In the genomic region with DNA sequence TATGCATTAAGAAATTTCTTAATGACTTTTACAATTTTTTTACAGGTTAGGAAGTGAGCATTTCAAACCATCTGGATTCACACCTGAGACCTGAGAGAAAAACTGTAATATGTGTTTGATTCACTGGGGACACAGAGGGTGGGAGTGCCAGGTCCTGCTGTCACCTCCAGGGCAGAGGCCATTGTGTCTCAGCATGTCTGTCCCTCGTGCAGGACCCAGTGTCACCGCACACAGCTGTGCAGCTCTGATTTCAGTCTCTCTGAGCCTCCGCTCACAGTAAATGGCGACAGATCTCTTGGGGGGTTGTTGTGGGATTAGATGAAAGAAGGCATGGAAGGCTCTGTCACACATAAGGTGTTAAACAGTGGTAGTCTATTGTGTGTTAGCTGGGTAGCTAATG, we compare ENCODE assay signal across 1 cellular context.
TF ChIP-seq lines count a peak whose summit lies in the region.

No MANE protein-coding gene starts in this region.

TF ChIP-seq in HepG2, 621 proteins besides CTCF, POLR2A, EP300 and RAD21:
- TF ChIP-seq, protein P1, sequence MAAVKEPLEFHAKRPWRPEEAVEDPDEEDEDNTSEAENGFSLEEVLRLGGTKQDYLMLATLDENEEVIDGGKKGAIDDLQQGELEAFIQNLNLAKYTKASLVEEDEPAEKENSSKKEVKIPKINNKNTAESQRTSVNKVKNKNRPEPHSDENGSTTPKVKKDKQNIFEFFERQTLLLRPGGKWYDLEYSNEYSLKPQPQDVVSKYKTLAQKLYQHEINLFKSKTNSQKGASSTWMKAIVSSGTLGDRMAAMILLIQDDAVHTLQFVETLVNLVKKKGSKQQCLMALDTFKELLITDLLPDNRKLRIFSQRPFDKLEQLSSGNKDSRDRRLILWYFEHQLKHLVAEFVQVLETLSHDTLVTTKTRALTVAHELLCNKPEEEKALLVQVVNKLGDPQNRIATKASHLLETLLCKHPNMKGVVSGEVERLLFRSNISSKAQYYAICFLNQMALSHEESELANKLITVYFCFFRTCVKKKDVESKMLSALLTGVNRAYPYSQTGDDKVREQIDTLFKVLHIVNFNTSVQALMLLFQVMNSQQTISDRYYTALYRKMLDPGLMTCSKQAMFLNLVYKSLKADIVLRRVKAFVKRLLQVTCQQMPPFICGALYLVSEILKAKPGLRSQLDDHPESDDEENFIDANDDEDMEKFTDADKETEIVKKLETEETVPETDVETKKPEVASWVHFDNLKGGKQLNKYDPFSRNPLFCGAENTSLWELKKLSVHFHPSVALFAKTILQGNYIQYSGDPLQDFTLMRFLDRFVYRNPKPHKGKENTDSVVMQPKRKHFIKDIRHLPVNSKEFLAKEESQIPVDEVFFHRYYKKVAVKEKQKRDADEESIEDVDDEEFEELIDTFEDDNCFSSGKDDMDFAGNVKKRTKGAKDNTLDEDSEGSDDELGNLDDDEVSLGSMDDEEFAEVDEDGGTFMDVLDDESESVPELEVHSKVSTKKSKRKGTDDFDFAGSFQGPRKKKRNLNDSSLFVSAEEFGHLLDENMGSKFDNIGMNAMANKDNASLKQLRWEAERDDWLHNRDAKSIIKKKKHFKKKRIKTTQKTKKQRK (IDR thresholded peaks at IDR 0.05; ENCODE audit: low read length) = no peak
- TF ChIP-seq IKZF1 (IDR thresholded peaks at IDR 0.05) (no peak), HNRNPUL1 (IDR thresholded peaks at IDR 0.05; ENCODE audit: low read depth, low read length) (no peak), PHF20 (CRISPR knock-in tag; IDR thresholded peaks at IDR 0.05) (no peak), HMG20A (CRISPR knock-in tag; IDR thresholded peaks at IDR 0.05; ENCODE audit: borderline replicate concordance) (no peak), RNF219 (CRISPR knock-in tag; IDR thresholded peaks at IDR 0.05) (no peak), ZNF800 (CRISPR knock-in tag; IDR thresholded peaks at IDR 0.05) (no peak), ZNF891 (CRISPR knock-in tag; IDR thresholded peaks at IDR 0.05) (no peak), RERE (CRISPR knock-in tag; IDR thresholded peaks at IDR 0.05; ENCODE audit: low read depth) (no peak), ZNF839 (CRISPR knock-in tag; IDR thresholded peaks at IDR 0.05; ENCODE audit: borderline replicate concordance) (no peak), MXD4 (CRISPR knock-in tag; IDR thresholded peaks at IDR 0.05) (no peak), ZBTB8A (CRISPR knock-in tag; IDR thresholded peaks at IDR 0.05; ENCODE audit: borderline replicate concordance, low read depth) (no peak), ZNF430 (CRISPR knock-in tag; IDR thresholded peaks at IDR 0.05) (no peak), PRDM4 (CRISPR knock-in tag; IDR thresholded peaks at IDR 0.05; ENCODE audit: borderline replicate concordance) (no peak), AHDC1 (CRISPR knock-in tag; IDR thresholded peaks at IDR 0.05; ENCODE audit: borderline replicate concordance) (no peak), HOXD1 (CRISPR knock-in tag; IDR thresholded peaks at IDR 0.05) (no peak), AHR (CRISPR knock-in tag; IDR thresholded peaks at IDR 0.05) (no peak)
- TF ChIP-seq, protein P2, sequence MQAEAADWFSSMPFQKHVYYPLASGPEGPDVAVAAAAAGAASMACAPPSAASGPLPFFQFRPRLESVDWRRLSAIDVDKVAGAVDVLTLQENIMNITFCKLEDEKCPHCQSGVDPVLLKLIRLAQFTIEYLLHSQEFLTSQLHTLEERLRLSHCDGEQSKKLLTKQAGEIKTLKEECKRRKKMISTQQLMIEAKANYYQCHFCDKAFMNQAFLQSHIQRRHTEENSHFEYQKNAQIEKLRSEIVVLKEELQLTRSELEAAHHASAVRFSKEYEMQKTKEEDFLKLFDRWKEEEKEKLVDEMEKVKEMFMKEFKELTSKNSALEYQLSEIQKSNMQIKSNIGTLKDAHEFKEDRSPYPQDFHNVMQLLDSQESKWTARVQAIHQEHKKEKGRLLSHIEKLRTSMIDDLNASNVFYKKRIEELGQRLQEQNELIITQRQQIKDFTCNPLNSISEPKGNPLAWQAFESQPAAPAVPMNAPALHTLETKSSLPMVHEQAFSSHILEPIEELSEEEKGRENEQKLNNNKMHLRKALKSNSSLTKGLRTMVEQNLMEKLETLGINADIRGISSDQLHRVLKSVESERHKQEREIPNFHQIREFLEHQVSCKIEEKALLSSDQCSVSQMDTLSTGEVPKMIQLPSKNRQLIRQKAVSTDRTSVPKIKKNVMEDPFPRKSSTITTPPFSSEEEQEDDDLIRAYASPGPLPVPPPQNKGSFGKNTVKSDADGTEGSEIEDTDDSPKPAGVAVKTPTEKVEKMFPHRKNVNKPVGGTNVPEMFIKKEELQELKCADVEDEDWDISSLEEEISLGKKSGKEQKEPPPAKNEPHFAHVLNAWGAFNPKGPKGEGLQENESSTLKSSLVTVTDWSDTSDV (CRISPR knock-in tag; IDR thresholded peaks at IDR 0.05) = no peak
TF ChIP-seq in HepG2: peak in this region for 0.
